Comparison of ENCODE assay signal across 9 cellular contexts in genomic region chr17:42107597-42108576, GRCh38. TPM values are rescaled to one million over a fixed set of nuclear protein-coding genes. Genes with fewer than 3 reads are reported as not detected.
DNase-seq lines count a peak whose midpoint lies in the region; ATAC-seq and TF ChIP-seq lines count a peak whose summit lies in the region.
"Had no signal": no experiment of that assay in that cellular context is flagged by ENCODE, and none has a peak within 500 bp of the region (broad histone marks: within the 10 kb centered on the region; RNA-seq: fewer than 3 reads in every experiment).

No MANE protein-coding gene starts in this region.

- no peaks in the 10 kb centered on the region for H3K4me1 ChIP-seq in cardiac muscle cell (ENCODE audit: low read depth)
- peaks cover 11% of the 10 kb centered on the region for H3K4me1 ChIP-seq in rectal smooth muscle tissue (ENCODE audit: control insufficient read depth, insufficient read depth, low read length)

- H3K4me3 ChIP-seq in cardiac muscle cell = peak overlapping the region; percentile 23
- peak overlapping the region; percentile 38 for H3K4me3 ChIP-seq in rectal smooth muscle tissue (ENCODE audit: low read length)

- peaks cover 8% of the 10 kb centered on the region for H3K27me3 ChIP-seq in cardiac muscle cell
- H3K27me3 ChIP-seq in rectal smooth muscle tissue (ENCODE audit: control insufficient read depth, insufficient read depth, low read length) = no peaks in the 10 kb centered on the region

- H3K9me3 ChIP-seq in cardiac muscle cell (ENCODE audit: low read depth) = no peaks in the 10 kb centered on the region

- no peak overlapping the region for H3K9ac ChIP-seq in rectal smooth muscle tissue (ENCODE audit: low read length)
- H3K9ac ChIP-seq: parathyroid adenoma had no signal

- ATAC-seq in GM19397 (IDR thresholded peaks at IDR 0.05; ENCODE audit: unreplicated experiment) = peak; percentile 58

- no peak for TF ChIP-seq CTCF in cardiac muscle cell (IDR thresholded peaks at IDR 0.05; ENCODE audit: low read depth, low read length)

- DNase-seq in AG08396 (ENCODE audit: low spot score) (peak; percentile 70), HUDEP-2 (lab: John Stamatoyannopoulos, UW; ENCODE audit: unreplicated experiment in 76 of 76) (peak in 72 of 76 experiments; percentile 24 to 92 (median 77)), RPMI7951 (ENCODE audit: low read depth) (peak; percentile 23), cardiac muscle cell (ENCODE audit: low read depth in 1 of 2, low spot score in 1 of 2) (peak; percentile 60 to 95), DMS53 (lab: John Stamatoyannopoulos, UW) (no peak)
- DNase-seq in activated T-helper 9 cell treated with anti-CD3 and anti-CD28 coated beads, Interleukin-2, amount 50 U/mL, for 16 hours (ENCODE audit: low read depth) = peak; percentile 90

- no peak overlapping the region for H3K27ac ChIP-seq in cardiac muscle cell
- no peak overlapping the region for H3K27ac ChIP-seq in rectal smooth muscle tissue (ENCODE audit: low read depth, low read length)
- H3K27ac ChIP-seq: parathyroid adenoma had no signal

- H3K36me3 ChIP-seq in cardiac muscle cell (no peaks in the 10 kb centered on the region), rectal smooth muscle tissue (ENCODE audit: control insufficient read depth, insufficient read depth, low read length) (no peaks in the 10 kb centered on the region)

RNA-seq across cellular contexts. Expression of gene DHX58, which starts 4.6 kb away (rescaled TPM):
- 4.2 and 4.8 TPM in 2 replicates for total RNA-seq in RPMI7951 (2014; rRNA removed; shearing (Covaris generic))
- 0.42 and 1.2 TPM in 2 replicates for total RNA-seq in cardiac muscle cell
- not detected in 2 replicates for polyA plus RNA-seq in cardiac muscle cell

RNA-seq across cellular contexts. Expression of gene ZNF385C, which starts 9.6 kb away (rescaled TPM):
- not detected in 2 replicates for total RNA-seq in RPMI7951 (2014; rRNA removed; shearing (Covaris generic))
- total RNA-seq in cardiac muscle cell = 1.7 and 2.1 TPM in 2 replicates
- polyA plus RNA-seq in cardiac muscle cell = 3.0 and 3.9 TPM in 2 replicates

RNA-seq across cellular contexts. Expression of gene KAT2A, which starts 13.3 kb away (rescaled TPM):
- total RNA-seq in RPMI7951 (2014; rRNA removed; shearing (Covaris generic)) = 6.3 and 11.7 TPM in 2 replicates
- 38.2 and 76.9 TPM in 2 replicates for total RNA-seq in cardiac muscle cell
- polyA plus RNA-seq in cardiac muscle cell = 89.0 and 121 TPM in 2 replicates

RNA-seq across cellular contexts. Expression of gene HSPB9, which starts 14.7 kb away (rescaled TPM):
- total RNA-seq in RPMI7951 (2014; rRNA removed; shearing (Covaris generic)) = not detected in 2 replicates
- total RNA-seq in cardiac muscle cell = 0.06 and 0.67 TPM in 2 replicates
- 0.51 and 0.52 TPM in 2 replicates for polyA plus RNA-seq in cardiac muscle cell

RNA-seq across cellular contexts. Expression of gene RAB5C, which starts 46.9 kb away (rescaled TPM):
- 95.0 and 130 TPM in 2 replicates for total RNA-seq in RPMI7951 (2014; rRNA removed; shearing (Covaris generic))
- 41.8 and 53.8 TPM in 2 replicates for total RNA-seq in cardiac muscle cell
- polyA plus RNA-seq in cardiac muscle cell = 44.8 and 65.1 TPM in 2 replicates
